ENCODE assay signal across 11 cellular contexts in the genomic region with DNA sequence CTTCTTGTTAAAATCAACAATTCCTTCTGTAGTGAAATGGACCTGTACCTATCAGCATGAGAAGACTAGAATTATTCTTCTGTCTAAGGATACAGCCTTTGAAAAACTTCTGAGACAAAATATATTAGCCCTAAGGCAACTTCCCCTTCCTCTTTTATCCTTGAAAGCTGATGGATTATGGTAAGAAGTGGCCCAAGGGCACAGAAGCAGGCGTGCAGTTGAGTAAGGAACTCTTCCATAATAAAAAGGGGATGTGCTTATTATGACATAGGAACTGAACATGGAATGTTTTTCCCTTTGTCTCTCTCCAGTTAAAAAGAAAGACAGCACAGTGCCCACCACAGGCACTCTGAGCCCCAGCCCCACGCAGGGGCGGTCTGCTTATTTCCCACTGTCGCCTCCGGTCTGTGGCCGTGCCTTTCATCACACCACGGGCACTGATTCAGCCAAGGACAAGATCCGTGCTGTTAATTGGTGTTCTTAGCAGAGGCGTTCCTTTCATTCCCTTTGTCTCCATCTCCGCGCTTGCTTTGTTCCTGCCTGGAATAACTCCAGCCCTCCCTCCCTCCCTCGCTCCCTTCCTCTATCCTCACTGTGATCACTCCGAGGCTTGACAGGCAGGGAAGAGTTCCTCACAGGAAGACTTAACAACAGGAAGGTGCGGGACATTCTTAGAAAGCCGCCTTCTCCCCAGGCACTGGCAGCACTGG.
DNase-seq lines count a peak whose midpoint lies in the region; ATAC-seq and TF ChIP-seq lines count a peak whose summit lies in the region.
"Had no signal": no experiment of that assay in that cellular context is flagged by ENCODE, and none has a peak within 500 bp of the region (broad histone marks: within the 10 kb centered on the region; RNA-seq: fewer than 3 reads in every experiment).

No MANE protein-coding gene starts in this region.

- ATAC-seq in psoas muscle (no peak), left lung (no peak), GM19452 (IDR thresholded peaks at IDR 0.05; ENCODE audit: unreplicated experiment) (no peak)
- ATAC-seq: Panc1 had no signal

- H3K4me3 Mint-ChIP-seq in immature natural killer cell, result no peak overlapping the region
- H3K4me3 Mint-ChIP-seq: activated naive CD8-positive, alpha-beta T cell treated with anti-CD3 and anti-CD28 coated beads, Interleukin-2, amount 10 ng/mL, durations not matched to agents 7 days and 5 days; memory B cell had no signal

- no peaks in the 10 kb centered on the region for H3K9me3 ChIP-seq in HUES48 (ENCODE audit: control insufficient read depth, insufficient read depth, low read length)
- no peaks in the 10 kb centered on the region for H3K9me3 ChIP-seq in SJSA1 (replicated peaks)
- H3K9me3 ChIP-seq in psoas muscle, result no peaks in the 10 kb centered on the region
- H3K9me3 ChIP-seq in left lung, result no peaks in the 10 kb centered on the region

- peak overlapping the region; percentile 79 for H3K27ac ChIP-seq in HUES48 (ENCODE audit: low read depth, low read length)
- peak overlapping the region; percentile 56 for H3K27ac ChIP-seq in SJSA1
- H3K27ac ChIP-seq in psoas muscle, result peak overlapping the region; percentile 23
- H3K27ac ChIP-seq in left lung, result peak overlapping the region in 1 of 2 donors; percentile 2

- H3K27me3 ChIP-seq in HUES48 (ENCODE audit: control insufficient read depth, insufficient read depth, low read length) (no peaks in the 10 kb centered on the region), SJSA1 (replicated peaks) (no peaks in the 10 kb centered on the region), psoas muscle (ENCODE audit: insufficient read depth in 3 of 3, low read length in 2 of 3) (no peaks in the 10 kb centered on the region), left lung (no peaks in the 10 kb centered on the region)

- no peaks in the 10 kb centered on the region for H3K4me1 Mint-ChIP-seq in immature natural killer cell
- H3K4me1 Mint-ChIP-seq: memory B cell had no signal

- H3K36me3 ChIP-seq in HUES48 (ENCODE audit: control insufficient read depth, insufficient read depth, low read length), result peaks cover 2% of the 10 kb centered on the region
- peaks cover 15% of the 10 kb centered on the region for H3K36me3 ChIP-seq in SJSA1
- H3K36me3 ChIP-seq in psoas muscle (ENCODE audit: insufficient read depth in 1 of 2, low read depth in 1 of 2), result peaks cover 0 to 3% of the 10 kb centered on the region in 2 donors
- peaks cover 0 to 7% of the 10 kb centered on the region in 2 donors for H3K36me3 ChIP-seq in left lung

- H3K4me3 ChIP-seq in HUES48 (ENCODE audit: low read depth, low read length), result no peak overlapping the region
- H3K4me3 ChIP-seq in SJSA1, result no peak overlapping the region
- H3K4me3 ChIP-seq in foreskin fibroblast (ENCODE audit: low read depth in 1 of 2, low read length in 2 of 2), result peak overlapping the region; percentile 3 to 36
- no peak overlapping the region for H3K4me3 ChIP-seq in psoas muscle
- H3K4me3 ChIP-seq in left lung, result no peak overlapping the region

- H3K27ac Mint-ChIP-seq in immature natural killer cell, result no peak overlapping the region
- H3K27ac Mint-ChIP-seq: activated naive CD8-positive, alpha-beta T cell treated with anti-CD3 and anti-CD28 coated beads, Interleukin-2, amount 10 ng/mL, durations not matched to agents 7 days and 5 days; memory B cell had no signal

- H3K9ac ChIP-seq in HUES48 (ENCODE audit: low read depth, low read length), result no peak overlapping the region

- no peaks in the 10 kb centered on the region for H3K27me3 Mint-ChIP-seq in immature natural killer cell (ENCODE audit: low read depth in 3 of 3)
- H3K27me3 Mint-ChIP-seq: activated naive CD8-positive, alpha-beta T cell treated with anti-CD3 and anti-CD28 coated beads, Interleukin-2, amount 10 ng/mL, durations not matched to agents 7 days and 5 days; memory B cell had no signal

- no peak for TF ChIP-seq CTCF in foreskin fibroblast (IDR thresholded peaks at IDR 0.05; ENCODE audit: low read depth, low read length)
- no peak for TF ChIP-seq CTCF in psoas muscle (IDR thresholded peaks at IDR 0.05)
- TF ChIP-seq CTCF in left lung (IDR thresholded peaks at IDR 0.05), result no peak

- 57 to 65% (median 57%) methylated on average over 15 of the region's 15 CpGs for WGBS in psoas muscle, 3 donors

- intact Hi-C loops in psoas muscle (cut with DNase I), result no loop called here
- intact Hi-C loops in left lung (cut with DNase I), result no loop called here

- H3K4me1 ChIP-seq in HUES48 (ENCODE audit: control insufficient read depth, insufficient read depth, low read length) (peaks cover 30% of the 10 kb centered on the region), SJSA1 (replicated peaks) (peaks cover 85% of the 10 kb centered on the region), psoas muscle (peaks cover 37% of the 10 kb centered on the region), left lung (peaks cover 10 to 28% of the 10 kb centered on the region in 2 donors)

- DNase-seq in SJSA1 (ENCODE audit: low read depth in 1 of 2, low spot score in 2 of 2) (peak; percentile 56 to 64), foreskin fibroblast (peak; percentile 64 to 80), psoas muscle (no peak), left lung (no peak), SHP77 (lab: John Stamatoyannopoulos, UW) (no peak), immature natural killer cell (no peak)
- DNase-seq: activated naive CD8-positive, alpha-beta T cell treated with anti-CD3 and anti-CD28 coated beads, Interleukin-2, amount 10 ng/mL, durations not matched to agents 7 days and 5 days had no signal

- H3K36me3 Mint-ChIP-seq in immature natural killer cell, result no peaks in the 10 kb centered on the region

- H3K9me3 Mint-ChIP-seq in immature natural killer cell, result no peaks in the 10 kb centered on the region
- H3K9me3 Mint-ChIP-seq: memory B cell had no signal

Comparison
In these comparisons a context has a peak if more than half of its experiments do, and no peak if none do; other contexts are left out.
1. H3K4me3 ChIP-seq: peak in foreskin fibroblast (2 of 2); none in HUES48 (single experiment), SJSA1 (single experiment), psoas muscle (single experiment) and left lung (0 of 2).
2. DNase-seq: peak in SJSA1 (2 of 2) and foreskin fibroblast (2 of 2); none in psoas muscle (0 of 2), left lung (0 of 2), SHP77 (0 of 2) and immature natural killer cell (0 of 3).